1 cellular context compared by ENCODE assay signal in genomic region chr17:80002690-80003490, GRCh38.
TF ChIP-seq lines count a peak whose summit lies in the region.

No MANE protein-coding gene starts in this region.

TF ChIP-seq in HepG2, 621 proteins besides CTCF, POLR2A, EP300 and RAD21 (continued from another document):
- 0 out of 2 replicates have a peak, but pooled peaks have one; percentile 32 for TF ChIP-seq HNF1B (CRISPR knock-in tag; IDR thresholded peaks at IDR 0.05)
- no peak for TF ChIP-seq GFI1 (CRISPR knock-in tag; IDR thresholded peaks at IDR 0.05; ENCODE audit: borderline replicate concordance)
